In genomic region chr1:223712856-223713494, GRCh38 we compare ENCODE assay signal across 8 cellular contexts. TPM values are rescaled to one million over a fixed set of nuclear protein-coding genes. Genes with fewer than 3 reads are reported as not detected.
DNase-seq lines count a peak whose midpoint lies in the region; ATAC-seq and TF ChIP-seq lines count a peak whose summit lies in the region.

No MANE protein-coding gene starts in this region.

- peak overlapping the region; percentile 98 for H2BK5ac ChIP-seq in mesenchymal stem cell (ENCODE audit: low read depth, low read length, poor library complexity, severe bottlenecking)

- H3K4me3 ChIP-seq in WI38 (ENCODE audit: low read depth, low read length) (peak overlapping the region; percentile 70), mesenchymal stem cell (ENCODE audit: insufficient read depth in 1 of 2, low read depth in 1 of 2, low read length in 2 of 2) (peak overlapping the region; percentile 68 to 97), stomach smooth muscle (ENCODE audit: low read length in 2 of 2) (peak overlapping the region; percentile 78 to 88)

- H3K23ac ChIP-seq in mesenchymal stem cell (ENCODE audit: low read length in 2 of 2) = peak overlapping the region in 1 of 2 experiments; percentile 29

- H3K18ac ChIP-seq in mesenchymal stem cell (ENCODE audit: low read depth in 1 of 2, low read length in 2 of 2) = peak overlapping the region; percentile 87 to 100

- H3K4ac ChIP-seq in mesenchymal stem cell (ENCODE audit: low read depth in 1 of 2, low read length in 2 of 2) = peak overlapping the region; percentile 98 to 99

- H3K9me3 ChIP-seq in mesenchymal stem cell (ENCODE audit: control insufficient read depth, low read length) (no peaks in the 10 kb centered on the region), stomach smooth muscle (ENCODE audit: control insufficient read depth in 2 of 2, low read length in 2 of 2) (no peaks in the 10 kb centered on the region)

- peak; percentile 58 for DNase-seq in NK-92 treated with Interleukin-12 subunit alpha and Interleukin-12 subunit beta, amount 100 ng/mL, for 24 hours (lab: John Stamatoyannopoulos, UW)
- DNase-seq in NK-92 (lab: John Stamatoyannopoulos, UW; ENCODE audit: unreplicated experiment) (no peak), dermis blood vessel endothelial cell (peak; percentile 43), mesenchymal stem cell (no peak), MV-4-11 (lab: John Stamatoyannopoulos, UW) (no peak)

- peak overlapping the region; percentile 89 for H4K91ac ChIP-seq in mesenchymal stem cell (ENCODE audit: low read length)

- peak overlapping the region; percentile 96 for H3K27ac ChIP-seq in mesenchymal stem cell (ENCODE audit: low read length, poor library complexity, severe bottlenecking)
- peak overlapping the region; percentile 76 for H3K27ac ChIP-seq in stomach smooth muscle (ENCODE audit: low read length)

- peak overlapping the region; percentile 96 for H4K8ac ChIP-seq in mesenchymal stem cell (ENCODE audit: low read length)

- no peak for TF ChIP-seq CTCF in WI38 (IDR thresholded peaks at IDR 0.05; ENCODE audit: low read depth, low read length)

- peak overlapping the region; percentile 93 for H2BK120ac ChIP-seq in mesenchymal stem cell (ENCODE audit: low read depth, low read length)

- H2AFZ ChIP-seq in mesenchymal stem cell (ENCODE audit: low read depth, low read length) = no peak overlapping the region

- peak overlapping the region; percentile 99 for H3K9ac ChIP-seq in mesenchymal stem cell (ENCODE audit: low read length)
- H3K9ac ChIP-seq in stomach smooth muscle (ENCODE audit: low read length in 2 of 2) = peak overlapping the region; percentile 85 to 93

- H2AK5ac ChIP-seq in mesenchymal stem cell (ENCODE audit: low read length, severe bottlenecking) = peak overlapping the region; percentile 57

- peak overlapping the region; percentile 89 for H3K4me2 ChIP-seq in mesenchymal stem cell (ENCODE audit: low read length, poor library complexity, severe bottlenecking)

- H3K36me3 ChIP-seq in mesenchymal stem cell (ENCODE audit: control insufficient read depth in 1 of 2, insufficient read depth in 2 of 2, low read depth in 1 of 2, low read length in 2 of 2) (peaks cover 14 to 36% of the 10 kb centered on the region in 2 experiments), stomach smooth muscle (ENCODE audit: control insufficient read depth in 2 of 2, insufficient read depth in 2 of 2, low read length in 2 of 2) (peaks cover 4 to 8% of the 10 kb centered on the region in 2 donors)

- H2BK15ac ChIP-seq in mesenchymal stem cell (ENCODE audit: low read depth, poor library complexity, severe bottlenecking) = peak overlapping the region; percentile 78

- H3K27me3 ChIP-seq in mesenchymal stem cell (ENCODE audit: control insufficient read depth in 1 of 2, insufficient read depth in 1 of 2, low read length in 2 of 2) (no peaks in the 10 kb centered on the region), stomach smooth muscle (ENCODE audit: control insufficient read depth in 1 of 2, insufficient read depth in 2 of 2, low read length in 2 of 2) (no peaks in the 10 kb centered on the region)

- H3K4me1 ChIP-seq in mesenchymal stem cell (ENCODE audit: control insufficient read depth, insufficient read depth, low read depth, low read length) (peaks cover 37% of the 10 kb centered on the region), stomach smooth muscle (ENCODE audit: control insufficient read depth, insufficient read depth, low read length) (peaks cover 49% of the 10 kb centered on the region)

- H2BK12ac ChIP-seq in mesenchymal stem cell (ENCODE audit: low read length in 2 of 2) = peak overlapping the region; percentile 70 to 87

- H3K79me1 ChIP-seq in mesenchymal stem cell (replicated peaks; ENCODE audit: low read length, poor library complexity, severe bottlenecking) = peaks cover 4% of the 10 kb centered on the region

- peak; percentile 28 for ATAC-seq in HG03103 (IDR thresholded peaks at IDR 0.05; ENCODE audit: low read depth, unreplicated experiment)

- peak overlapping the region in 1 of 2 experiments; percentile 90 for H3K14ac ChIP-seq in mesenchymal stem cell (ENCODE audit: low read length in 2 of 2)

- 3% methylated on average over 19 of the region's 40 CpGs for WGBS in mesenchymal stem cell

RNA-seq across cellular contexts. Expression of gene CAPN2, which starts 0.6 kb away (rescaled TPM):
- 159 and 248 TPM in 2 replicates for total RNA-seq in dermis blood vessel endothelial cell
- 247 TPM for polyA plus RNA-seq in mesenchymal stem cell (2013, experiment 1 of 2)
- polyA plus RNA-seq in mesenchymal stem cell (2013, experiment 2 of 2) = 249 TPM

RNA-seq across cellular contexts. Expression of gene CAPN8, which starts 47.5 kb away (rescaled TPM):
- not detected in 2 replicates for total RNA-seq in dermis blood vessel endothelial cell
- not detected for polyA plus RNA-seq in mesenchymal stem cell (2013, experiment 1 of 2)
- 0.08 TPM for polyA plus RNA-seq in mesenchymal stem cell (2013, experiment 2 of 2)

Comparison
In these comparisons a context has a peak if more than half of its experiments do, and no peak if none do; other contexts are left out.
1. DNase-seq: peak in NK-92 treated with Interleukin-12 subunit alpha and Interleukin-12 subunit beta, amount 100 ng/mL, for 24 hours (single experiment) and dermis blood vessel endothelial cell (single experiment); none in NK-92 (single experiment), mesenchymal stem cell (single experiment) and MV-4-11 (single experiment).
2. Peak in every context shown above with its lines, with median percentiles within 50 percentile points of each other: H3K4me3 ChIP-seq.